8 cellular contexts compared by ENCODE assay signal in the genomic region with DNA sequence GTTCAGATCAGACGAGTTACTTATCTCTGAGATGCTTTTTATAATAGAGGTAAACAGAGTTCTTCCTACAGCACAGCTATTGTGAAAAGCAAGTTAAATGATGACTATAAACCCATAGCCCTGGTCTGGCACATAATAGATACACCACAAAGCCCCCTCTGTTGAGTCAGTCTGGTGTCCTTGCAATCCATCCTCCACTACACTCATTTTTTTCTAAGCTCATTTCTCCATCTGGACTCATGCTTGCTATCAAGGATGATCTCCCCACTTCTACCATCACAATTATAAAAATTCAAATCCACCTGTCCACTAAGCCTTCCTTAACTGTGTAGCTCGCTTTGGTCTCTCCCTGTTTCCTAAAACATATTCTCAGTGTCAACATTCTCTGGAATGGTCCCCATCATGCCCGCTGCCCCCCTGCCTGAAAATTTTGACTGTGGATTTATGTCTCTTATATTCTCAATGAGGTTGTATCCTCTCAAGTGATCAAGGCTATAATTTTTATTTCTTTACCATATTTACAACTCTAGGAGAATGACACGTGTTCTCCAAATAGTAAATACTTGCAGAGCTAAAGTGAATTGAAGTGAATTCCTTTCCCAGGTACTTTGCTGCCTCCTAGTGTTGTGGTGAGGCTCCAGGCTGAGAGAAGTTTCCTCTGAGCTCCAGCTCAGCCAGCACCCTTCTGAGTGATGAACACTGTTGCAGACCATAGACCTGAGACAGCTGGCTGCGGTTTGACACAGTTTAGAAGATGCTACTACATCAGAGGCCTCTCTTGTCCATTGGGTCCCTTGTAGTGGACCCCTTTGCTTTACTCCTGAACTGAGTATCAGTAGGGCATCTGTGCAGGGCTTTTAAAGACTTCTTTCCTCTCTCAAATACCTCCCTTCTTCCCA.
DNase-seq lines count a peak whose midpoint lies in the region; ATAC-seq and TF ChIP-seq lines count a peak whose summit lies in the region.

No MANE protein-coding gene starts in this region.

- H3K36me3 ChIP-seq in SU-DHL-6 (ENCODE audit: low read length) (no peaks in the 10 kb centered on the region), parathyroid adenoma (ENCODE audit: control insufficient read depth, insufficient read depth, low read length) (no peaks in the 10 kb centered on the region)

- TF ChIP-seq CTCF in AG10803 (conservative IDR thresholded peaks at IDR 0.05; ENCODE audit: low read length), result peak; percentile 67
- peak; percentile 65 for TF ChIP-seq CTCF in GM13976 (IDR thresholded peaks at IDR 0.05; ENCODE audit: borderline replicate concordance, control extremely low read depth, extremely low read depth, insufficient read depth, missing control alignments)
- peak; percentile 40 for TF ChIP-seq CTCF in SU-DHL-6 (IDR thresholded peaks at IDR 0.05; ENCODE audit: insufficient read depth, low read length, poor library complexity, severe bottlenecking)
- TF ChIP-seq CTCF in fibroblast of villous mesenchyme (IDR thresholded peaks at IDR 0.05; ENCODE audit: insufficient read depth, low read depth, low read length), result peak; percentile 40
- peak; percentile 59 for TF ChIP-seq CTCF in parathyroid adenoma (IDR thresholded peaks at IDR 0.05)

- H3K27ac ChIP-seq in SU-DHL-6 (ENCODE audit: low read depth, low read length), result no peak overlapping the region
- H3K27ac ChIP-seq in parathyroid adenoma, result no peak overlapping the region

- no peaks in the 10 kb centered on the region for H3K9me3 ChIP-seq in SU-DHL-6 (ENCODE audit: insufficient read depth, low read length)
- H3K9me3 ChIP-seq in parathyroid adenoma (ENCODE audit: control insufficient read depth, low read length), result no peaks in the 10 kb centered on the region

- no peak for ATAC-seq in GM21786 (IDR thresholded peaks at IDR 0.05; ENCODE audit: unreplicated experiment)
- no peak for ATAC-seq in GM21515 (IDR thresholded peaks at IDR 0.05; ENCODE audit: unreplicated experiment)

- H2AFZ ChIP-seq in SU-DHL-6 (ENCODE audit: low read depth, low read length, severe bottlenecking) (no peak overlapping the region), parathyroid adenoma (no peak overlapping the region)

- no peaks in the 10 kb centered on the region for H4K20me1 ChIP-seq in SU-DHL-6 (ENCODE audit: low read depth, low read length)

- no peaks in the 10 kb centered on the region for H3K79me2 ChIP-seq in SU-DHL-6 (ENCODE audit: insufficient read depth, low read length)
- H3K79me2 ChIP-seq in parathyroid adenoma, result no peaks in the 10 kb centered on the region

- H3K4me1 ChIP-seq in parathyroid adenoma, result no peaks in the 10 kb centered on the region

- in situ Hi-C loops in GM13976 (cut with MboI; ENCODE audit: low sequenced_read_pairs, unreplicated experiment), result no loop called here

- H3F3A ChIP-seq in SU-DHL-6 (ENCODE audit: insufficient read depth), result no peaks in the 10 kb centered on the region

- H3K9ac ChIP-seq in SU-DHL-6 (ENCODE audit: low read length) (no peak overlapping the region), parathyroid adenoma (no peak overlapping the region)

- H3K4me3 ChIP-seq in AG10803 (ENCODE audit: low read length), result no peak overlapping the region
- H3K4me3 ChIP-seq in SU-DHL-6 (ENCODE audit: insufficient read depth, low read length, poor library complexity, severe bottlenecking), result no peak overlapping the region
- H3K4me3 ChIP-seq in fibroblast of villous mesenchyme (ENCODE audit: low read depth, low read length), result no peak overlapping the region
- no peak overlapping the region for H3K4me3 ChIP-seq in parathyroid adenoma (ENCODE audit: low read depth, low read length)

- no peaks in the 10 kb centered on the region for H3K27me3 ChIP-seq in SU-DHL-6 (ENCODE audit: low read length)
- no peaks in the 10 kb centered on the region for H3K27me3 ChIP-seq in parathyroid adenoma (ENCODE audit: control insufficient read depth, insufficient read depth, low read length)

- H3K4me2 ChIP-seq in SU-DHL-6 (ENCODE audit: low read depth, low read length, poor library complexity, severe bottlenecking) (no peak overlapping the region), parathyroid adenoma (ENCODE audit: low read length) (no peak overlapping the region)

- no peaks in the 10 kb centered on the region for H3K9me2 ChIP-seq in SU-DHL-6 (replicated peaks; ENCODE audit: insufficient read depth, low read length)

- DNase-seq in AG10803 (ENCODE audit: low read depth) (peak; percentile 45), GM13976 (ENCODE audit: low spot score) (peak; percentile 42), MV-4-11 (lab: John Stamatoyannopoulos, UW) (peak; percentile 48), fibroblast of villous mesenchyme (ENCODE audit: low read depth) (peak; percentile 17)
